ENCODE assay signal across 8 cellular contexts in the genomic region with DNA sequence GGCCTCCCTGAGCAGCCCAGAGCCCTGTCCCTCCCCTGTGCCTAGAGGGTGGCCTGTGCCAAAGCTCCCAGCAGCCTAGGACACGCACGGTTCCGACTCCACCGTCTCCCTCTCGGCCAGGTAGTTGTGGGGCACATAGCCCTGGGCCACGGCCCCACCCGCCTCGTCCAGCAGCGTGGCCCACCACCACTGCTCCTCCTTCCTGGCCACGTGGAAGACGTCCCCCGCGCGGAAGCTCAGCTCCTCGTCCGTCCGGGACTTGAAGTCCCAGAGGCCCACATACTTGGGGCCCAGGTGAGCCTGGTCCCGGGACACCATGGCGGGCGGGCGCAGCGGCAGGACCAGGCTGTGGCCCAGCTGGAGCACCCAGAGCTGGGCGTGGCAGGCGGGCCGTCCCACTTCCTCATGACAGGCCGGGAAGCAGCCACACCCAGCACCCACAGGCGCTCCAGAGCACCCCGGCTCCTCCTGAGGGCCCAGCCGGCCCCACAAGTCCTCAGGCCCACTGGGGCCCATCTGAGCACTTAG. TPM values are rescaled to one million over a fixed set of nuclear protein-coding genes. Genes with fewer than 3 reads are reported as not detected.
DNase-seq lines count a peak whose midpoint lies in the region; ATAC-seq, FAIRE-seq and TF ChIP-seq lines count a peak whose summit lies in the region.

PTK6 (minus strand) TSS at position 380 of the 528 bp plus-strand sequence; CDS start at position 318, 62 bp downstream.

- H3K79me2 ChIP-seq in HCT116 (ENCODE audit: insufficient read depth, low read length) (no peaks in the 10 kb centered on the region), fibroblast of lung (ENCODE audit: control insufficient read depth, insufficient read depth, low read length) (no peaks in the 10 kb centered on the region)

- H2AFZ ChIP-seq in HCT116 (ENCODE audit: low read depth, low read length, poor library complexity, severe bottlenecking), result no peak within 1 kb of the TSS
- peak within 1 kb of the TSS; percentile 61 for H2AFZ ChIP-seq in fibroblast of lung (ENCODE audit: low read length)

- no peak for DNase-seq in HCT116 (ENCODE audit: low read depth, low spot score)
- no peak for DNase-seq in SJSA1 (ENCODE audit: low read depth in 1 of 2, low spot score in 2 of 2)
- DNase-seq in fibroblast of lung (ENCODE audit: low read depth in 2 of 2), result no peak
- DNase-seq in retinal pigment epithelial cell (ENCODE audit: low read depth), result no peak
- DNase-seq in KBM-7, result no peak
- no peak for DNase-seq in testis
- no peak for DNase-seq in frontal cortex (ENCODE audit: low spot score in 2 of 2)

- 77 to 81% methylated on average over 9 to 28 of the region's 29 CpGs for WGBS in testis, 2 donors

- FAIRE-seq in frontal cortex (lab: Jason Lieb, UNC), result no peak

- H4K20me1 ChIP-seq in HCT116 (ENCODE audit: insufficient read depth) (no peaks in the 10 kb centered on the region), fibroblast of lung (ENCODE audit: control insufficient read depth, extremely low read depth, insufficient read depth, low read length) (no peaks in the 10 kb centered on the region)

- TF ChIP-seq RAD21 in HCT116 (IDR thresholded peaks at IDR 0.05; ENCODE audit: low read depth), result no peak

- H3K27me3 ChIP-seq in HCT116 (ENCODE audit: insufficient read depth, low read length) (no peaks in the 10 kb centered on the region), SJSA1 (replicated peaks) (peaks cover 25% of the 10 kb centered on the region), fibroblast of lung (ENCODE audit: control insufficient read depth, insufficient read depth, low read length) (peaks cover 2% of the 10 kb centered on the region), testis (no peaks in the 10 kb centered on the region)

- in situ Hi-C loops in KBM-7 (cut with MboI; ENCODE audit: low pct_unique_long_range_greater_than_20kb, low sequenced_read_pairs), result no loop called here

- BruUV-seq in HCT116 (replicated peaks; lab: Mats Ljungman, UMichigan), result no TSS peak

- peak within 1 kb of the TSS; percentile 97 for H3K27ac ChIP-seq in HCT116 (ENCODE audit: low read depth, low read length)
- no peak within 1 kb of the TSS for H3K27ac ChIP-seq in SJSA1
- no peak within 1 kb of the TSS for H3K27ac ChIP-seq in fibroblast of lung (ENCODE audit: insufficient read depth, low read length)
- no peak within 1 kb of the TSS for H3K27ac ChIP-seq in testis

- TF ChIP-seq POLR2A in HCT116 (IDR thresholded peaks at IDR 0.05; ENCODE audit: borderline replicate concordance, extremely low read depth, insufficient read depth, insufficient read length) (no peak), testis (IDR thresholded peaks at IDR 0.05) (no peak)

- H3K9ac ChIP-seq in HCT116 (ENCODE audit: low read length), result peak within 1 kb of the TSS; percentile 76
- H3K9ac ChIP-seq in fibroblast of lung (ENCODE audit: insufficient read depth, low read length), result peak within 1 kb of the TSS; percentile 30

- TF ChIP-seq CTCF in HCT116 (IDR thresholded peaks at IDR 0.05 in 2 of 3, conservative IDR thresholded peaks at IDR 0.05 in 1 of 3; ENCODE audit: borderline replicate concordance in 1 of 3, insufficient read depth in 1 of 3, low read depth in 2 of 3, low read length in 2 of 3) (no peak), fibroblast of lung (conservative IDR thresholded peaks at IDR 0.05 in 1 of 2, IDR thresholded peaks at IDR 0.05 in 1 of 2; ENCODE audit: low read depth in 1 of 2, low read length in 2 of 2) (no peak), retinal pigment epithelial cell (conservative IDR thresholded peaks at IDR 0.05; ENCODE audit: low read depth, low read length) (no peak), testis (IDR thresholded peaks at IDR 0.05) (no peak)

- POLR2A ChIA-PET in HCT116 (lab: Charles Lee), result interaction anchor here (0.9 to 3.3 kb wide), 9 partner anchors 8 to 443 kb away, joined by 3 to 9 read pairs (median 4); partner anchors contain the start of genes PPDPF and TPD52L2

- H3K9me3 ChIP-seq in HCT116 (ENCODE audit: control insufficient read depth in 1 of 2, insufficient read depth in 1 of 2, low read depth in 1 of 2, low read length in 2 of 2), result no peaks in the 10 kb centered on the region
- H3K9me3 ChIP-seq in SJSA1 (replicated peaks), result no peaks in the 10 kb centered on the region
- H3K9me3 ChIP-seq in fibroblast of lung (ENCODE audit: control insufficient read depth, insufficient read depth, low read depth, low read length), result no peaks in the 10 kb centered on the region
- no peaks in the 10 kb centered on the region for H3K9me3 ChIP-seq in testis

- RAD21 ChIA-PET in HCT116 (lab: Charles Lee; ENCODE audit: low non-redundant PET in 1 of 2, low total read pairs in 2 of 2, uncharacterized antibody in 2 of 2, unreplicated experiment in 2 of 2), result interaction anchor here (0.8 to 2.0 kb wide), 6 partner anchors 16 to 328 kb away, joined by 3 to 8 read pairs (median 4); partner anchors contain the start of genes PPDPF (in 1 of the 2) and TPD52L2 (in 1 of the 2)

- H3K4me3 ChIP-seq in GM08714 (ENCODE audit: low read length) (peak within 1 kb of the TSS; percentile 18; the same call in 1 of the 2 replicates), HCT116 (replicated peaks in 1 of 2; ENCODE audit: low read depth in 1 of 2, low read length in 2 of 2) (peak within 1 kb of the TSS; percentile 67), SJSA1 (peak within 1 kb of the TSS; percentile 15), fibroblast of lung (replicated peaks in 1 of 4; ENCODE audit: control extremely low read depth in 1 of 4, insufficient read depth in 1 of 4, low read depth in 3 of 4, low read length in 4 of 4) (peak within 1 kb of the TSS in 1 of 4 experiments; percentile 28), retinal pigment epithelial cell (ENCODE audit: low read length) (peak within 1 kb of the TSS; percentile 36), testis (no peak within 1 kb of the TSS)

- H3K4me2 ChIP-seq in HCT116 (ENCODE audit: low read length) (peak within 1 kb of the TSS; percentile 99), fibroblast of lung (ENCODE audit: extremely low read depth, insufficient read depth, low read length) (peak within 1 kb of the TSS; percentile 8)

- intact Hi-C loops in HCT116 (cut with micrococcal nuclease), result loop anchor here (5.0 to 10.0 kb wide), 5 partner anchors 90 to 160 kb away; partner anchors contain the start of genes GMEB2 and TNFRSF6B
- intact Hi-C loops in testis (cut with DNase I; ENCODE audit: low total_unique reads), result loop anchor here (5.0 kb wide), 1 partner anchor 440 kb away; the partner anchor contains the start of gene SAMD10

- peak; percentile 48 for ATAC-seq in HCT116

- no peaks in the 10 kb centered on the region for H3K36me3 ChIP-seq in HCT116 (ENCODE audit: control insufficient read depth in 1 of 2, insufficient read depth in 2 of 2, low read length in 2 of 2)
- no peaks in the 10 kb centered on the region for H3K36me3 ChIP-seq in SJSA1
- H3K36me3 ChIP-seq in fibroblast of lung (ENCODE audit: control insufficient read depth, insufficient read depth, low read length), result no peaks in the 10 kb centered on the region
- no peaks in the 10 kb centered on the region for H3K36me3 ChIP-seq in testis (ENCODE audit: low read depth, missing control alignments)

- H3K4me1 ChIP-seq in HCT116 (ENCODE audit: control insufficient read depth in 1 of 2, insufficient read depth in 2 of 2, low read length in 2 of 2), result peaks cover 41 to 82% of the 10 kb centered on the region in 2 experiments
- H3K4me1 ChIP-seq in SJSA1 (replicated peaks), result peaks cover 14% of the 10 kb centered on the region
- H3K4me1 ChIP-seq in fibroblast of lung (ENCODE audit: control insufficient read depth, extremely low read depth, insufficient read depth, low read length), result peaks cover 5% of the 10 kb centered on the region
- peaks cover 10% of the 10 kb centered on the region for H3K4me1 ChIP-seq in testis

- CTCF ChIA-PET in HCT116 (lab: Charles Lee), result interaction anchor here (0.6 to 3.3 kb wide), 24 partner anchors 9 to 585 kb away, joined by 3 to 30 read pairs (median 5); partner anchors contain the start of genes ARFRP1, HELZ2, PPDPF and PRPF6

- no peaks in the 10 kb centered on the region for H3K9me2 ChIP-seq in HCT116 (ENCODE audit: insufficient read depth)

TF ChIP-seq in HCT116, 20 proteins besides CTCF, POLR2A, EP300 and RAD21:
- TF ChIP-seq, protein P1, sequence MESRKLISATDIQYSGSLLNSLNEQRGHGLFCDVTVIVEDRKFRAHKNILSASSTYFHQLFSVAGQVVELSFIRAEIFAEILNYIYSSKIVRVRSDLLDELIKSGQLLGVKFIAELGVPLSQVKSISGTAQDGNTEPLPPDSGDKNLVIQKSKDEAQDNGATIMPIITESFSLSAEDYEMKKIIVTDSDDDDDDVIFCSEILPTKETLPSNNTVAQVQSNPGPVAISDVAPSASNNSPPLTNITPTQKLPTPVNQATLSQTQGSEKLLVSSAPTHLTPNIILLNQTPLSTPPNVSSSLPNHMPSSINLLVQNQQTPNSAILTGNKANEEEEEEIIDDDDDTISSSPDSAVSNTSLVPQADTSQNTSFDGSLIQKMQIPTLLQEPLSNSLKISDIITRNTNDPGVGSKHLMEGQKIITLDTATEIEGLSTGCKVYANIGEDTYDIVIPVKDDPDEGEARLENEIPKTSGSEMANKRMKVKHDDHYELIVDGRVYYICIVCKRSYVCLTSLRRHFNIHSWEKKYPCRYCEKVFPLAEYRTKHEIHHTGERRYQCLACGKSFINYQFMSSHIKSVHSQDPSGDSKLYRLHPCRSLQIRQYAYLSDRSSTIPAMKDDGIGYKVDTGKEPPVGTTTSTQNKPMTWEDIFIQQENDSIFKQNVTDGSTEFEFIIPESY (IDR thresholded peaks at IDR 0.05; ENCODE audit: extremely low read depth, insufficient replicate concordance, low read length), result no peak
- TF ChIP-seq FOSL1 (IDR thresholded peaks at IDR 0.05; ENCODE audit: low read depth) (no peak), YY1 (IDR thresholded peaks at IDR 0.05; ENCODE audit: extremely low read depth, insufficient replicate concordance, low read depth, low read length) (peak; percentile 4), TCF7L2 (IDR thresholded peaks at IDR 0.05; ENCODE audit: borderline replicate concordance, extremely low read depth, insufficient read depth, insufficient read length) (no peak), CBX3 (IDR thresholded peaks at IDR 0.05; ENCODE audit: low read depth) (no peak), ZFX (IDR thresholded peaks at IDR 0.05) (peak; percentile 56), EZH2 (IDR thresholded peaks at IDR 0.05) (no peak), POLR2AphosphoS5 (IDR thresholded peaks at IDR 0.05; ENCODE audit: low read depth, low read length) (peak; percentile 29; the same call in 1 of the 2 replicates)
TF ChIP-seq in HCT116: peak in this region for 3.

RNA-seq across cellular contexts. Expression of gene PTK6, which starts in this region (rescaled TPM):
- total RNA-seq in HCT116 (2021; ENCODE audit: unreplicated experiment) (6.7 TPM), fibroblast of lung (under 0.01 and 0.17 TPM in 2 replicates), testis (under 1 TPM in 1 of 2 donors, not detected in 1; 0.37 TPM), frontal cortex (not detected)
- polyA plus RNA-seq in HCT116 (2012), result 7.2 and 8.0 TPM in 2 replicates
- total RNA-seq in SJSA1 (2014; rRNA removed; shearing (Covaris generic)), result not detected in 2 replicates
- polyA plus RNA-seq in fibroblast of lung (not detected in 2 replicates), testis (ENCODE audit: insufficient read depth, low read depth, low replicate concordance) (0.26 TPM)
- 0.05 and 0.07 TPM in 2 replicates for polyA plus RNA-seq in fibroblast of lung (2012)
- polyA minus RNA-seq in fibroblast of lung (ENCODE audit: low replicate concordance), result not detected in 2 replicates

Comparison
In these comparisons a context has a peak if more than half of its experiments do, and no peak if none do; other contexts are left out.
1. H3K4me3 ChIP-seq: peak in GM08714 (single experiment), HCT116 (2 of 2), SJSA1 (single experiment) and retinal pigment epithelial cell (single experiment); none in testis (0 of 2).